Comparison of ENCODE assay signal across 8 cellular contexts in genomic region chr7:108181073-108181985, GRCh38. TPM values are rescaled to one million over a fixed set of nuclear protein-coding genes. Genes with fewer than 3 reads are reported as not detected.
DNase-seq lines count a peak whose midpoint lies in the region; ATAC-seq and TF ChIP-seq lines count a peak whose summit lies in the region.

No MANE protein-coding gene starts in this region.

- TF ChIP-seq POLR2A in tibial nerve (IDR thresholded peaks at IDR 0.05) = no peak

- TF ChIP-seq CTCF in brain microvascular endothelial cell (IDR thresholded peaks at IDR 0.05; ENCODE audit: low read depth, low read length, missing control alignments) (peak; percentile 50), tibial nerve (IDR thresholded peaks at IDR 0.05) (peak; percentile 59 to 69 (median 63))

- H3K4me3 ChIP-seq in brain microvascular endothelial cell (ENCODE audit: low read depth, low read length) = no peak overlapping the region
- H3K4me3 ChIP-seq in tibial nerve = no peak overlapping the region

- H3K4me1 ChIP-seq in tibial nerve = no peaks in the 10 kb centered on the region

- H3K27ac ChIP-seq in brain microvascular endothelial cell (no peak overlapping the region), tibial nerve (no peak overlapping the region)

- 53 to 59% methylated on average over 8 of the region's 8 CpGs for WGBS in tibial nerve, 2 donors

- in situ Hi-C loops in brain microvascular endothelial cell (cut with HindIII; ENCODE audit: low pct_ligation_motif_present, low sequenced_read_pairs) = loop anchor here (25.0 kb wide), 1 partner anchor 281 kb away; the partner anchor contains the start of gene NRCAM

- DNase-seq in EH (ENCODE audit: low read depth) (peak; percentile 63), NCI-H345 treated with DMSO at 0.1 percent for 48 hours (lab: John Stamatoyannopoulos, UW; ENCODE audit: unreplicated experiment) (peak; percentile 70), brain microvascular endothelial cell (peak; percentile 14), iris pigment epithelial cell (ENCODE audit: low read depth) (peak; percentile 63), tibial nerve (ENCODE audit: low spot score in 2 of 2) (peak in 1 of 2 donors; percentile 25), COLO668 (lab: John Stamatoyannopoulos, UW; ENCODE audit: unreplicated experiment) (no peak)

- peak in 1 of 2 donors; percentile 17 for TF ChIP-seq EP300 in tibial nerve (IDR thresholded peaks at IDR 0.05)

- no peaks in the 10 kb centered on the region for H3K36me3 ChIP-seq in brain microvascular endothelial cell (replicated peaks)
- H3K36me3 ChIP-seq in tibial nerve = peaks cover 0 to 4% (median 0%) of the 10 kb centered on the region in 3 donors

- H3K27me3 ChIP-seq in brain microvascular endothelial cell (replicated peaks) = no peaks in the 10 kb centered on the region
- no peaks in the 10 kb centered on the region for H3K27me3 ChIP-seq in tibial nerve

- no peaks in the 10 kb centered on the region for H3K9me3 ChIP-seq in tibial nerve

- ATAC-seq in HG02884 (IDR thresholded peaks at IDR 0.05; ENCODE audit: unreplicated experiment) (peak; percentile 47), HG02763 (IDR thresholded peaks at IDR 0.05; ENCODE audit: unreplicated experiment) (no peak)

RNA-seq across cellular contexts. Expression of gene LAMB4, which starts 51.2 kb away (rescaled TPM):
- total RNA-seq in tibial nerve = 1 to 10 TPM in 1 of 4 donors, under 1 TPM in 2, not detected in 1; 0.22 to 1.2 (median 0.42) TPM
